In the genomic region with DNA sequence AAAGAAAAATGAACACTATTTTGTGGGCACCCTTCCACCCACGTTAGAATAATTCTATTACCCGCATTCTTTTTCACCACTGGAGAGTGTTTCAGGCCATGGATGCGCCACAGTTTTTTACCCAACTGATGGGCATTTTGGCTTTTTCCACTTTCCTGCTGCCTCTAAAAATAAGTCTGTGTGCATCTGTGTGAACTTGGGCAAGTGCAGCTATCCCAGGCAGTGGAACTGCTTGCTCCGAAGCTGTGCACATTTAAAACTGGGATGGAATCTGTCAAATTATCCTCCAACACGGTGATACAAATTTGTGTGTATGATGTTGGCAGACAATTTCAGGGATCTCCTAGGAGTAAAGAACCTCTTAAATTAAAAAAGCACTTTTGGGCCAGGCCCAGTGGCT, we compare ENCODE assay signal across 21 cellular contexts. TPM values are rescaled to one million over a fixed set of nuclear protein-coding genes. Genes with fewer than 3 reads are reported as not detected.
A peak's percentile ranks its signal among the peaks of the same experiment; 100 is the strongest.
DNase-seq lines count a peak whose midpoint lies in the region; FAIRE-seq and TF ChIP-seq lines count a peak whose summit lies in the region.
"Had no signal": no experiment of that assay in that cellular context is flagged by ENCODE, and none has a peak within 500 bp of the region (broad histone marks: within the 10 kb centered on the region; RNA-seq: fewer than 3 reads in every experiment).

No MANE protein-coding gene starts in this region.

- H3K36me3 ChIP-seq in SJSA1 = no peaks in the 10 kb centered on the region
- H3K36me3 ChIP-seq in endodermal cell (ENCODE audit: control insufficient read depth, insufficient read depth, low read length) = peaks cover 9% of the 10 kb centered on the region
- H3K36me3 ChIP-seq: BLaER1 treated with 17β-estradiol and CSF1 and Interleukin-3, amounts not matched to agents 10 nM and 100 nM had no signal

- H3K9me3 ChIP-seq in SJSA1 (replicated peaks) (peaks cover 24% of the 10 kb centered on the region), endodermal cell (ENCODE audit: control insufficient read depth, low read length) (no peaks in the 10 kb centered on the region)
- H3K9me3 ChIP-seq: A549; BLaER1 treated with 17β-estradiol and CSF1 and Interleukin-3, amounts not matched to agents 10 nM and 100 nM; Caco-2 had no signal

- peaks cover 5% of the 10 kb centered on the region for H3K9me3 Mint-ChIP-seq in endodermal cell
- H3K9me3 Mint-ChIP-seq: CD4-positive, alpha-beta T cell; CD8-positive, alpha-beta T cell had no signal

- peaks cover 5% of the 10 kb centered on the region for H3K4me1 Mint-ChIP-seq in endodermal cell

- peaks cover 19% of the 10 kb centered on the region for H3K36me3 Mint-ChIP-seq in endodermal cell (ENCODE audit: low read depth)
- H3K36me3 Mint-ChIP-seq: CD8-positive, alpha-beta T cell had no signal

- no peak overlapping the region for H3K9ac ChIP-seq in endodermal cell (ENCODE audit: extremely low read depth, low read length, poor library complexity, severe bottlenecking)
- H3K9ac ChIP-seq: BLaER1 treated with 17β-estradiol and CSF1 and Interleukin-3, amounts not matched to agents 10 nM and 100 nM had no signal

- H3K27me3 ChIP-seq in SJSA1 (replicated peaks) (peaks cover 92% of the 10 kb centered on the region), endodermal cell (ENCODE audit: control insufficient read depth, insufficient read depth, low read length, poor library complexity, severe bottlenecking) (no peaks in the 10 kb centered on the region)
- H3K27me3 ChIP-seq: BLaER1 treated with 17β-estradiol and CSF1 and Interleukin-3, amounts not matched to agents 10 nM and 100 nM had no signal

- DNase-seq in SJSA1 (ENCODE audit: low read depth in 1 of 2, low spot score in 2 of 2) (peak; percentile 73 to 90), endodermal cell (no peak), DMS53 (lab: John Stamatoyannopoulos, UW) (no peak), GM12891 (ENCODE audit: insufficient read length, low spot score) (no peak), HTR-8/SVneo (ENCODE audit: insufficient read length, low spot score) (no peak)
- DNase-seq: AML-193; Caco-2; Calu3; CD4-positive, alpha-beta T cell; CD8-positive, alpha-beta T cell; DMS79; DND-41; EL; GDM1 had no signal

- H3K27ac ChIP-seq in SJSA1 = no peak overlapping the region
- no peak overlapping the region for H3K27ac ChIP-seq in endodermal cell (ENCODE audit: low read depth, low read length)
- H3K27ac ChIP-seq: A549; BLaER1 treated with 17β-estradiol and CSF1 and Interleukin-3, amounts not matched to agents 10 nM and 100 nM; C4-2B had no signal

- no peak overlapping the region for H3K4me3 Mint-ChIP-seq in endodermal cell
- H3K4me3 Mint-ChIP-seq: B cell; CD4-positive, alpha-beta T cell; CD8-positive, alpha-beta T cell had no signal

- TF ChIP-seq POLR2A in GM12891 (IDR thresholded peaks at IDR 0.05; ENCODE audit: low read depth, low read length) = no peak

- FAIRE-seq in GM12891 (lab: Jason Lieb, UNC) (no peak), HTR-8/SVneo (lab: Jason Lieb, UNC) (no peak)
- FAIRE-seq: A549, D721Med, GM12878, GM19239 had no signal

- no peak overlapping the region for H3K27ac Mint-ChIP-seq in endodermal cell
- H3K27ac Mint-ChIP-seq: B cell; CD4-positive, alpha-beta T cell; CD8-positive, alpha-beta T cell had no signal

- H3K4me3 ChIP-seq in SJSA1 = no peak overlapping the region
- no peak overlapping the region for H3K4me3 ChIP-seq in endodermal cell (ENCODE audit: low read length)
- H3K4me3 ChIP-seq: A549; BLaER1 treated with 17β-estradiol and CSF1 and Interleukin-3, amounts not matched to agents 10 nM and 100 nM; GM12878 had no signal

- WGBS in endodermal cell (ENCODE audit: insufficient coverage in 1 of 2, insufficient read length in 1 of 2), 2 experiments = 96 to 100% methylated on average over 5 of the region's 5 CpGs

- no peaks in the 10 kb centered on the region for H3K4me1 ChIP-seq in SJSA1 (replicated peaks)
- H3K4me1 ChIP-seq in endodermal cell (ENCODE audit: control insufficient read depth, insufficient read depth, low read length) = no peaks in the 10 kb centered on the region
- H3K4me1 ChIP-seq: A549, Caco-2 had no signal

- H3K27me3 Mint-ChIP-seq in endodermal cell (ENCODE audit: insufficient read depth) = peaks cover 2% of the 10 kb centered on the region

- TF ChIP-seq CTCF in endodermal cell (conservative IDR thresholded peaks at IDR 0.05) = peak; percentile 33

TF ChIP-seq in GM12891, 5 proteins besides CTCF, POLR2A, EP300 and RAD21:
- TF ChIP-seq POLR2AphosphoS5 (IDR thresholded peaks at IDR 0.05; ENCODE audit: low read depth, low read length) (no peak), POU2F2 (IDR thresholded peaks at IDR 0.05; ENCODE audit: low read depth, low read length) (no peak), TAF1 (IDR thresholded peaks at IDR 0.05; ENCODE audit: low read depth, low read length) (no peak), SPI1 (IDR thresholded peaks at IDR 0.05; ENCODE audit: low read depth, low read length) (no peak), PAX5 (IDR thresholded peaks at IDR 0.05; ENCODE audit: insufficient read depth, low read length, severe bottlenecking) (no peak)

RNA-seq across cellular contexts. Expression of a gene that starts 31.5 kb away (rescaled TPM):
- 1.8 and 8.5 TPM in 2 replicates for total RNA-seq in SJSA1 (2014; rRNA removed; shearing (Covaris generic))
- 10 to 100 TPM; 15.0 to 19.2 TPM for total RNA-seq in endodermal cell
- 11.7 TPM for polyA plus RNA-seq in endodermal cell (2013, experiment 1 of 2)
- polyA plus RNA-seq in endodermal cell (2013, experiment 2 of 2) = 11.6 TPM
- 0.68 TPM for polyA plus RNA-seq in GM12891 (2012; ENCODE audit: low read depth, missing spikeins)

Comparison
In these comparisons a context has a peak if more than half of its experiments do, and no peak if none do; other contexts are left out.
1. DNase-seq: peak in SJSA1 (2 of 2); none in endodermal cell (single experiment), DMS53 (single experiment), GM12891 (single experiment) and HTR-8/SVneo (single experiment).